ENCODE assay signal across 24 cellular contexts in genomic region chr12:95857151-95857550, GRCh38. TPM values are rescaled to one million over a fixed set of nuclear protein-coding genes. Genes with fewer than 3 reads are reported as not detected.
DNase-seq lines count a peak whose midpoint lies in the region; TF ChIP-seq lines count a peak whose summit lies in the region.
"Had no signal": no experiment of that assay in that cellular context is flagged by ENCODE, and none has a peak within 500 bp of the region (broad histone marks: within the 10 kb centered on the region; RNA-seq: fewer than 3 reads in every experiment).

No MANE protein-coding gene starts in this region.

- TF ChIP-seq CTCF in CD14-positive monocyte (IDR thresholded peaks at IDR 0.05) (no peak), type B pancreatic cell (conservative IDR thresholded peaks at IDR 0.05) (no peak)

- H3K4me1 ChIP-seq in HUES6 (ENCODE audit: control insufficient read depth, insufficient read depth, low read length) (peaks cover 19% of the 10 kb centered on the region), iPS-15b (ENCODE audit: control insufficient read depth, insufficient read depth, low read length) (peaks cover 5% of the 10 kb centered on the region)

- H3K36me3 Mint-ChIP-seq in CD14-positive monocyte (peaks cover 11 to 14% of the 10 kb centered on the region in 2 donors), type B pancreatic cell (peaks cover 16% of the 10 kb centered on the region)
- H3K36me3 Mint-ChIP-seq in activated T-helper 2 cell treated with anti-CD3 and anti-CD28 coated beads, Interferon-gamma antibody, Interleukin-2, Interleukin-4, amounts not matched to agents 10 μg/mL and 5 μg/mL and 100 μg/mL, durations not matched to agents 14 hours and 24 hours and 36 hours (ENCODE audit: low read depth), result peaks cover 21% of the 10 kb centered on the region

- H3K4me3 Mint-ChIP-seq in CD14-positive monocyte, result peak overlapping the region; percentile 9 to 42
- no peak overlapping the region for H3K4me3 Mint-ChIP-seq in activated T-helper 2 cell treated with anti-CD3 and anti-CD28 coated beads, Interferon-gamma antibody, Interleukin-2, Interleukin-4, amounts not matched to agents 10 μg/mL and 5 μg/mL and 100 μg/mL, durations not matched to agents 14 hours and 24 hours and 36 hours (ENCODE audit: low read depth)
- no peak overlapping the region for H3K4me3 Mint-ChIP-seq in type B pancreatic cell
- H3K4me3 Mint-ChIP-seq: activated naive CD4-positive, alpha-beta T cell treated with anti-CD3 and anti-CD28 coated beads for 36 hours; naive thymus-derived CD4-positive, alpha-beta T cell had no signal

- H3K27me3 Mint-ChIP-seq in CD14-positive monocyte (ENCODE audit: low read depth in 3 of 3) (peaks cover 22 to 34% (median 31%) of the 10 kb centered on the region in 3 donors), type B pancreatic cell (no peaks in the 10 kb centered on the region)
- peaks cover 15% of the 10 kb centered on the region for H3K27me3 Mint-ChIP-seq in activated T-helper 2 cell treated with anti-CD3 and anti-CD28 coated beads, Interferon-gamma antibody, Interleukin-2, Interleukin-4, amounts not matched to agents 10 μg/mL and 5 μg/mL and 100 μg/mL, durations not matched to agents 14 hours and 24 hours and 36 hours (ENCODE audit: low read depth)
- H3K27me3 Mint-ChIP-seq: activated CD4-positive, alpha-beta memory T cell treated with anti-CD3 and anti-CD28 coated beads, Interleukin-2, amount 10 ng/mL, durations not matched to agents 7 days and 5 days had no signal

- H3K27ac Mint-ChIP-seq in CD14-positive monocyte (no peak overlapping the region), type B pancreatic cell (no peak overlapping the region)
- H3K27ac Mint-ChIP-seq in activated T-helper 2 cell treated with anti-CD3 and anti-CD28 coated beads, Interferon-gamma antibody, Interleukin-2, Interleukin-4, amounts not matched to agents 10 μg/mL and 5 μg/mL and 100 μg/mL, durations not matched to agents 14 hours and 24 hours and 36 hours, result no peak overlapping the region
- H3K27ac Mint-ChIP-seq: activated CD4-positive, alpha-beta memory T cell treated with anti-CD3 and anti-CD28 coated beads, Interleukin-2, amount 10 ng/mL, durations not matched to agents 7 days and 5 days; activated naive CD4-positive, alpha-beta T cell treated with anti-CD3 and anti-CD28 coated beads for 36 hours; naive thymus-derived CD4-positive, alpha-beta T cell had no signal

- DNase-seq in CD14-positive monocyte (ENCODE audit: low spot score) (no peak), OCI-M1 (lab: John Stamatoyannopoulos, UW) (peak; percentile 85), occipital lobe (lab: John Stamatoyannopoulos, UW) (no peak), type B pancreatic cell (ENCODE audit: extremely low spot score, unreplicated experiment) (no peak)
- DNase-seq in activated T-helper 2 cell treated with anti-CD3 and anti-CD28 coated beads, Interferon-gamma antibody, Interleukin-2, Interleukin-4, amounts not matched to agents 10 μg/mL and 5 μg/mL and 100 μg/mL, durations not matched to agents 14 hours and 24 hours and 36 hours (ENCODE audit: low spot score), result no peak
- no peak for DNase-seq in activated CD8-positive, alpha-beta memory T cell treated with anti-CD3 and anti-CD28 coated beads, Interleukin-2, amount 50 U/mL, for 48 hours
- DNase-seq: activated CD4-positive, alpha-beta memory T cell treated with anti-CD3 and anti-CD28 coated beads, Interleukin-2, amount 10 ng/mL, durations not matched to agents 7 days and 5 days; activated naive CD4-positive, alpha-beta T cell treated with anti-CD3 and anti-CD28 coated beads for 36 hours; activated T-cell treated with anti-CD3 and anti-CD28 coated beads, Interleukin-2, amount 50 U/mL, for 1 hour; CD8-positive, alpha-beta memory T cell; DMS79; foreskin fibroblast; naive thymus-derived CD4-positive, alpha-beta T cell; NCI-H146; NCI-H2171; NCI-H82; RPMI8226; stimulated activated naive CD4-positive, alpha-beta T cell; T1000; tibial artery had no signal

- H3K36me3 ChIP-seq in HUES6 (ENCODE audit: control insufficient read depth, insufficient read depth, low read length) (peaks cover 18% of the 10 kb centered on the region), iPS-15b (ENCODE audit: control insufficient read depth, insufficient read depth, low read length) (peaks cover 4% of the 10 kb centered on the region)

- H3K27ac ChIP-seq in HUES6 (ENCODE audit: low read depth, low read length), result no peak overlapping the region
- H3K27ac ChIP-seq: prostate gland, skin epidermis, tibial artery had no signal

- no peaks in the 10 kb centered on the region for H3K27me3 ChIP-seq in HUES6 (ENCODE audit: control insufficient read depth, insufficient read depth, low read length)
- no peaks in the 10 kb centered on the region for H3K27me3 ChIP-seq in iPS-15b (ENCODE audit: control insufficient read depth, insufficient read depth, low read length)

- H3K9me3 Mint-ChIP-seq in CD14-positive monocyte (no peaks in the 10 kb centered on the region), type B pancreatic cell (no peaks in the 10 kb centered on the region)
- no peaks in the 10 kb centered on the region for H3K9me3 Mint-ChIP-seq in activated T-helper 2 cell treated with anti-CD3 and anti-CD28 coated beads, Interferon-gamma antibody, Interleukin-2, Interleukin-4, amounts not matched to agents 10 μg/mL and 5 μg/mL and 100 μg/mL, durations not matched to agents 14 hours and 24 hours and 36 hours
- H3K9me3 Mint-ChIP-seq: activated CD4-positive, alpha-beta memory T cell treated with anti-CD3 and anti-CD28 coated beads, Interleukin-2, amount 10 ng/mL, durations not matched to agents 7 days and 5 days; activated naive CD4-positive, alpha-beta T cell treated with anti-CD3 and anti-CD28 coated beads for 36 hours; CD8-positive, alpha-beta memory T cell had no signal

- H3K9ac ChIP-seq in HUES6 (ENCODE audit: low read length), result no peak overlapping the region
- no peak overlapping the region for H3K9ac ChIP-seq in iPS-15b (ENCODE audit: low read depth, low read length)

- H3K9me3 ChIP-seq in HUES6 (ENCODE audit: control insufficient read depth, insufficient read depth, low read depth, low read length) (peaks cover 4% of the 10 kb centered on the region; the same call in 1 of the 2 replicates), iPS-15b (ENCODE audit: control insufficient read depth, insufficient read depth, low read length) (no peaks in the 10 kb centered on the region)
- H3K9me3 ChIP-seq: prostate gland, tibial artery had no signal

- H3K4me1 Mint-ChIP-seq in CD14-positive monocyte (no peaks in the 10 kb centered on the region), type B pancreatic cell (ENCODE audit: unreplicated experiment) (peaks cover 9% of the 10 kb centered on the region)
- peaks cover 22% of the 10 kb centered on the region for H3K4me1 Mint-ChIP-seq in activated T-helper 2 cell treated with anti-CD3 and anti-CD28 coated beads, Interferon-gamma antibody, Interleukin-2, Interleukin-4, amounts not matched to agents 10 μg/mL and 5 μg/mL and 100 μg/mL, durations not matched to agents 14 hours and 24 hours and 36 hours (ENCODE audit: low read depth)

- intact Hi-C loops in CD14-positive monocyte (cut with micrococcal nuclease), result loop anchor here in 1 of 2 donors (5.0 kb wide), 1 partner anchor 140 kb away; the partner anchor contains the start of gene HAL
- intact Hi-C loops in activated T-helper 2 cell treated with anti-CD3 and anti-CD28 coated beads, Interferon-gamma antibody, Interleukin-2, Interleukin-4, amounts not matched to agents 10 μg/mL and 5 μg/mL and 100 μg/mL, durations not matched to agents 14 hours and 24 hours and 36 hours (cut with micrococcal nuclease), result loop anchor here (5.0 to 10.0 kb wide), 2 partner anchors 65 to 338 kb away; partner anchors contain the start of genes ELK3 and NTN4

- H3K4me3 ChIP-seq in HUES6 (ENCODE audit: low read depth, low read length) (peak overlapping the region; percentile 92; the same call in 1 of the 2 replicates), iPS-15b (ENCODE audit: low read depth, low read length) (peak overlapping the region; percentile 93)
- H3K4me3 ChIP-seq: prostate gland, skin epidermis, tibial artery had no signal

RNA-seq across cellular contexts. Expression of gene SNRPF, which starts 1.6 kb away (rescaled TPM):
- 10 to 100 TPM; 23.5 to 28.5 TPM for polyA plus RNA-seq in CD14-positive monocyte
- total RNA-seq in activated T-helper 2 cell treated with anti-CD3 and anti-CD28 coated beads, Interferon-gamma antibody, Interleukin-2, Interleukin-4, amounts not matched to agents 10 μg/mL and 5 μg/mL and 100 μg/mL, durations not matched to agents 14 hours and 24 hours and 36 hours, result 65.8 and 77.2 TPM in 2 replicates
- total RNA-seq in occipital lobe (27.5 TPM), type B pancreatic cell (ENCODE audit: low replicate concordance) (31.9 and 42.9 TPM in 2 replicates)

Comparison
In these comparisons a context has a peak if more than half of its experiments do, and no peak if none do; other contexts are left out.
1. H3K4me3 Mint-ChIP-seq: peak in CD14-positive monocyte (2 of 2); none in activated T-helper 2 cell treated with anti-CD3 and anti-CD28 coated beads, Interferon-gamma antibody, Interleukin-2, Interleukin-4, amounts not matched to agents 10 μg/mL and 5 μg/mL and 100 μg/mL, durations not matched to agents 14 hours and 24 hours and 36 hours (single experiment) and type B pancreatic cell (single experiment).